In genomic region chr1:224113918-224114786, GRCh38 we compare ENCODE assay signal across 1 cellular context.
TF ChIP-seq lines count a peak whose summit lies in the region.

A gene with protein sequence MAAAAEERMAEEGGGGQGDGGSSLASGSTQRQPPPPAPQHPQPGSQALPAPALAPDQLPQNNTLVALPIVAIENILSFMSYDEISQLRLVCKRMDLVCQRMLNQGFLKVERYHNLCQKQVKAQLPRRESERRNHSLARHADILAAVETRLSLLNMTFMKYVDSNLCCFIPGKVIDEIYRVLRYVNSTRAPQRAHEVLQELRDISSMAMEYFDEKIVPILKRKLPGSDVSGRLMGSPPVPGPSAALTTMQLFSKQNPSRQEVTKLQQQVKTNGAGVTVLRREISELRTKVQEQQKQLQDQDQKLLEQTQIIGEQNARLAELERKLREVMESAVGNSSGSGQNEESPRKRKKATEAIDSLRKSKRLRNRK (plus strand): TSS chr1:224114111. CDS start chr1:224114130, 19 bp downstream.

TF ChIP-seq in K562, 482 proteins besides CTCF, POLR2A, EP300 and RAD21 (continued from another document and continues in another):
- TF ChIP-seq, protein P1, sequence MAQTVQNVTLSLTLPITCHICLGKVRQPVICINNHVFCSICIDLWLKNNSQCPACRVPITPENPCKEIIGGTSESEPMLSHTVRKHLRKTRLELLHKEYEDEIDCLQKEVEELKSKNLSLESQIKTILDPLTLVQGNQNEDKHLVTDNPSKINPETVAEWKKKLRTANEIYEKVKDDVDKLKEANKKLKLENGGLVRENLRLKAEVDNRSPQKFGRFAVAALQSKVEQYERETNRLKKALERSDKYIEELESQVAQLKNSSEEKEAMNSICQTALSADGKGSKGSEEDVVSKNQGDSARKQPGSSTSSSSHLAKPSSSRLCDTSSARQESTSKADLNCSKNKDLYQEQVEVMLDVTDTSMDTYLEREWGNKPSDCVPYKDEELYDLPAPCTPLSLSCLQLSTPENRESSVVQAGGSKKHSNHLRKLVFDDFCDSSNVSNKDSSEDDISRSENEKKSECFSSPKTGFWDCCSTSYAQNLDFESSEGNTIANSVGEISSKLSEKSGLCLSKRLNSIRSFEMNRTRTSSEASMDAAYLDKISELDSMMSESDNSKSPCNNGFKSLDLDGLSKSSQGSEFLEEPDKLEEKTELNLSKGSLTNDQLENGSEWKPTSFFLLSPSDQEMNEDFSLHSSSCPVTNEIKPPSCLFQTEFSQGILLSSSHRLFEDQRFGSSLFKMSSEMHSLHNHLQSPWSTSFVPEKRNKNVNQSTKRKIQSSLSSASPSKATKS (CRISPR knock-in tag; IDR thresholded peaks at IDR 0.05): no peak
- TF ChIP-seq PRPF4 (IDR thresholded peaks at IDR 0.05; ENCODE audit: insufficient read depth, low read depth, low read length, poor library complexity, severe bottlenecking) (no peak), ARID1B (IDR thresholded peaks at IDR 0.05) (no peak; the same call in 1 of the 2 replicates), SMAD2 (IDR thresholded peaks at IDR 0.05; ENCODE audit: low read depth, low read length) (no peak), NCOA1 (IDR thresholded peaks at IDR 0.05; ENCODE audit: low read depth) (peak; percentile 93), MBD2 (IDR thresholded peaks at IDR 0.05; ENCODE audit: borderline replicate concordance, low read depth) (peak; percentile 91), ZBTB43 (CRISPR knock-in tag; IDR thresholded peaks at IDR 0.05) (no peak), KAT2B (IDR thresholded peaks at IDR 0.05; ENCODE audit: low read depth, low read length) (no peak), ZNF174 (CRISPR knock-in tag; IDR thresholded peaks at IDR 0.05) (no peak), THRAP3 (IDR thresholded peaks at IDR 0.05; ENCODE audit: borderline replicate concordance) (no peak), NRF1 (conservative IDR thresholded peaks at IDR 0.05 in 1 of 2, IDR thresholded peaks at IDR 0.05 in 1 of 2) (peak in 1 of 2 experiments; percentile 33; a peak in 1 of 4 replicates), MEF2D (tag; conservative IDR thresholded peaks at IDR 0.05; ENCODE audit: low read depth) (peak; percentile 22; the same call in 1 of the 2 replicates), ZNF449 (CRISPR knock-in tag; IDR thresholded peaks at IDR 0.05) (no peak), FOXP4 (CRISPR knock-in tag; IDR thresholded peaks at IDR 0.05; ENCODE audit: borderline replicate concordance) (no peak), ZNF584 (CRISPR knock-in tag; IDR thresholded peaks at IDR 0.05; ENCODE audit: low read depth) (no peak; the same call in 1 of the 2 replicates), KLF16 (IDR thresholded peaks at IDR 0.05) (no peak), ZNF717 (CRISPR knock-in tag; IDR thresholded peaks at IDR 0.05) (no peak), SP2 (IDR thresholded peaks at IDR 0.05; ENCODE audit: extremely low read depth, low read depth, low read length, poor library complexity, severe bottlenecking) (no peak), ARNT (IDR thresholded peaks at IDR 0.05) (no peak), ZSCAN32 (CRISPR knock-in tag; IDR thresholded peaks at IDR 0.05) (no peak), SETDB1 (IDR thresholded peaks at IDR 0.05; ENCODE audit: low read length) (no peak), CCAR2 (IDR thresholded peaks at IDR 0.05; ENCODE audit: low read depth, low read length) (no peak), MCM5 (IDR thresholded peaks at IDR 0.05; ENCODE audit: low read depth) (no peak), NEUROD1 (IDR thresholded peaks at IDR 0.05; ENCODE audit: borderline replicate concordance, low read depth, low read length, partially characterized antibody) (peak; percentile 48), GATAD2A (IDR thresholded peaks at IDR 0.05) (peak; percentile 86), PURB (CRISPR knock-in tag; IDR thresholded peaks at IDR 0.05; ENCODE audit: low read depth) (no peak), JUND (IDR thresholded peaks at IDR 0.05; ENCODE audit: borderline replicate concordance, low read depth, low read length) (peak; percentile 77), JUND (tag; IDR thresholded peaks at IDR 0.05; ENCODE audit: borderline replicate concordance, low read depth, low read length) (peak; percentile 60; the same call in 2 of the 3 replicates), TAF9B (IDR thresholded peaks at IDR 0.05; ENCODE audit: partially characterized antibody) (peak; percentile 99), THAP12 (CRISPR knock-in tag; IDR thresholded peaks at IDR 0.05) (peak; percentile 78; the same call in 1 of the 2 replicates), L3MBTL2 (IDR thresholded peaks at IDR 0.05) (0 out of 2 replicates have a peak, but pooled peaks have one; percentile 40), SMARCA5 (IDR thresholded peaks at IDR 0.05) (no peak), NCOA6 (IDR thresholded peaks at IDR 0.05) (no peak)
- TF ChIP-seq, protein P2, sequence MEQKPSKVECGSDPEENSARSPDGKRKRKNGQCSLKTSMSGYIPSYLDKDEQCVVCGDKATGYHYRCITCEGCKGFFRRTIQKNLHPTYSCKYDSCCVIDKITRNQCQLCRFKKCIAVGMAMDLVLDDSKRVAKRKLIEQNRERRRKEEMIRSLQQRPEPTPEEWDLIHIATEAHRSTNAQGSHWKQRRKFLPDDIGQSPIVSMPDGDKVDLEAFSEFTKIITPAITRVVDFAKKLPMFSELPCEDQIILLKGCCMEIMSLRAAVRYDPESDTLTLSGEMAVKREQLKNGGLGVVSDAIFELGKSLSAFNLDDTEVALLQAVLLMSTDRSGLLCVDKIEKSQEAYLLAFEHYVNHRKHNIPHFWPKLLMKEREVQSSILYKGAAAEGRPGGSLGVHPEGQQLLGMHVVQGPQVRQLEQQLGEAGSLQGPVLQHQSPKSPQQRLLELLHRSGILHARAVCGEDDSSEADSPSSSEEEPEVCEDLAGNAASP (IDR thresholded peaks at IDR 0.05): no peak
- TF ChIP-seq, protein P3, sequence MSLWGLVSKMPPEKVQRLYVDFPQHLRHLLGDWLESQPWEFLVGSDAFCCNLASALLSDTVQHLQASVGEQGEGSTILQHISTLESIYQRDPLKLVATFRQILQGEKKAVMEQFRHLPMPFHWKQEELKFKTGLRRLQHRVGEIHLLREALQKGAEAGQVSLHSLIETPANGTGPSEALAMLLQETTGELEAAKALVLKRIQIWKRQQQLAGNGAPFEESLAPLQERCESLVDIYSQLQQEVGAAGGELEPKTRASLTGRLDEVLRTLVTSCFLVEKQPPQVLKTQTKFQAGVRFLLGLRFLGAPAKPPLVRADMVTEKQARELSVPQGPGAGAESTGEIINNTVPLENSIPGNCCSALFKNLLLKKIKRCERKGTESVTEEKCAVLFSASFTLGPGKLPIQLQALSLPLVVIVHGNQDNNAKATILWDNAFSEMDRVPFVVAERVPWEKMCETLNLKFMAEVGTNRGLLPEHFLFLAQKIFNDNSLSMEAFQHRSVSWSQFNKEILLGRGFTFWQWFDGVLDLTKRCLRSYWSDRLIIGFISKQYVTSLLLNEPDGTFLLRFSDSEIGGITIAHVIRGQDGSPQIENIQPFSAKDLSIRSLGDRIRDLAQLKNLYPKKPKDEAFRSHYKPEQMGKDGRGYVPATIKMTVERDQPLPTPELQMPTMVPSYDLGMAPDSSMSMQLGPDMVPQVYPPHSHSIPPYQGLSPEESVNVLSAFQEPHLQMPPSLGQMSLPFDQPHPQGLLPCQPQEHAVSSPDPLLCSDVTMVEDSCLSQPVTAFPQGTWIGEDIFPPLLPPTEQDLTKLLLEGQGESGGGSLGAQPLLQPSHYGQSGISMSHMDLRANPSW (CRISPR knock-in tag; IDR thresholded peaks at IDR 0.05): no peak; the same call in 1 of the 2 replicates
- TF ChIP-seq, protein P4, sequence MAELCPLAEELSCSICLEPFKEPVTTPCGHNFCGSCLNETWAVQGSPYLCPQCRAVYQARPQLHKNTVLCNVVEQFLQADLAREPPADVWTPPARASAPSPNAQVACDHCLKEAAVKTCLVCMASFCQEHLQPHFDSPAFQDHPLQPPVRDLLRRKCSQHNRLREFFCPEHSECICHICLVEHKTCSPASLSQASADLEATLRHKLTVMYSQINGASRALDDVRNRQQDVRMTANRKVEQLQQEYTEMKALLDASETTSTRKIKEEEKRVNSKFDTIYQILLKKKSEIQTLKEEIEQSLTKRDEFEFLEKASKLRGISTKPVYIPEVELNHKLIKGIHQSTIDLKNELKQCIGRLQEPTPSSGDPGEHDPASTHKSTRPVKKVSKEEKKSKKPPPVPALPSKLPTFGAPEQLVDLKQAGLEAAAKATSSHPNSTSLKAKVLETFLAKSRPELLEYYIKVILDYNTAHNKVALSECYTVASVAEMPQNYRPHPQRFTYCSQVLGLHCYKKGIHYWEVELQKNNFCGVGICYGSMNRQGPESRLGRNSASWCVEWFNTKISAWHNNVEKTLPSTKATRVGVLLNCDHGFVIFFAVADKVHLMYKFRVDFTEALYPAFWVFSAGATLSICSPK (IDR thresholded peaks at IDR 0.05; ENCODE audit: borderline replicate concordance): no peak
- TF ChIP-seq, protein P5, sequence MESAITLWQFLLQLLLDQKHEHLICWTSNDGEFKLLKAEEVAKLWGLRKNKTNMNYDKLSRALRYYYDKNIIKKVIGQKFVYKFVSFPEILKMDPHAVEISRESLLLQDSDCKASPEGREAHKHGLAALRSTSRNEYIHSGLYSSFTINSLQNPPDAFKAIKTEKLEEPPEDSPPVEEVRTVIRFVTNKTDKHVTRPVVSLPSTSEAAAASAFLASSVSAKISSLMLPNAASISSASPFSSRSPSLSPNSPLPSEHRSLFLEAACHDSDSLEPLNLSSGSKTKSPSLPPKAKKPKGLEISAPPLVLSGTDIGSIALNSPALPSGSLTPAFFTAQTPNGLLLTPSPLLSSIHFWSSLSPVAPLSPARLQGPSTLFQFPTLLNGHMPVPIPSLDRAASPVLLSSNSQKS (CRISPR knock-in tag; IDR thresholded peaks at IDR 0.05): no peak
- TF ChIP-seq, protein P6, sequence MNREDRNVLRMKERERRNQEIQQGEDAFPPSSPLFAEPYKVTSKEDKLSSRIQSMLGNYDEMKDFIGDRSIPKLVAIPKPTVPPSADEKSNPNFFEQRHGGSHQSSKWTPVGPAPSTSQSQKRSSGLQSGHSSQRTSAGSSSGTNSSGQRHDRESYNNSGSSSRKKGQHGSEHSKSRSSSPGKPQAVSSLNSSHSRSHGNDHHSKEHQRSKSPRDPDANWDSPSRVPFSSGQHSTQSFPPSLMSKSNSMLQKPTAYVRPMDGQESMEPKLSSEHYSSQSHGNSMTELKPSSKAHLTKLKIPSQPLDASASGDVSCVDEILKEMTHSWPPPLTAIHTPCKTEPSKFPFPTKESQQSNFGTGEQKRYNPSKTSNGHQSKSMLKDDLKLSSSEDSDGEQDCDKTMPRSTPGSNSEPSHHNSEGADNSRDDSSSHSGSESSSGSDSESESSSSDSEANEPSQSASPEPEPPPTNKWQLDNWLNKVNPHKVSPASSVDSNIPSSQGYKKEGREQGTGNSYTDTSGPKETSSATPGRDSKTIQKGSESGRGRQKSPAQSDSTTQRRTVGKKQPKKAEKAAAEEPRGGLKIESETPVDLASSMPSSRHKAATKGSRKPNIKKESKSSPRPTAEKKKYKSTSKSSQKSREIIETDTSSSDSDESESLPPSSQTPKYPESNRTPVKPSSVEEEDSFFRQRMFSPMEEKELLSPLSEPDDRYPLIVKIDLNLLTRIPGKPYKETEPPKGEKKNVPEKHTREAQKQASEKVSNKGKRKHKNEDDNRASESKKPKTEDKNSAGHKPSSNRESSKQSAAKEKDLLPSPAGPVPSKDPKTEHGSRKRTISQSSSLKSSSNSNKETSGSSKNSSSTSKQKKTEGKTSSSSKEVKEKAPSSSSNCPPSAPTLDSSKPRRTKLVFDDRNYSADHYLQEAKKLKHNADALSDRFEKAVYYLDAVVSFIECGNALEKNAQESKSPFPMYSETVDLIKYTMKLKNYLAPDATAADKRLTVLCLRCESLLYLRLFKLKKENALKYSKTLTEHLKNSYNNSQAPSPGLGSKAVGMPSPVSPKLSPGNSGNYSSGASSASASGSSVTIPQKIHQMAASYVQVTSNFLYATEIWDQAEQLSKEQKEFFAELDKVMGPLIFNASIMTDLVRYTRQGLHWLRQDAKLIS (CRISPR knock-in tag; IDR thresholded peaks at IDR 0.05): peak; percentile 81; the same call in 1 of the 2 replicates
